Comparison of ENCODE assay signal across 26 cellular contexts in the genomic region with DNA sequence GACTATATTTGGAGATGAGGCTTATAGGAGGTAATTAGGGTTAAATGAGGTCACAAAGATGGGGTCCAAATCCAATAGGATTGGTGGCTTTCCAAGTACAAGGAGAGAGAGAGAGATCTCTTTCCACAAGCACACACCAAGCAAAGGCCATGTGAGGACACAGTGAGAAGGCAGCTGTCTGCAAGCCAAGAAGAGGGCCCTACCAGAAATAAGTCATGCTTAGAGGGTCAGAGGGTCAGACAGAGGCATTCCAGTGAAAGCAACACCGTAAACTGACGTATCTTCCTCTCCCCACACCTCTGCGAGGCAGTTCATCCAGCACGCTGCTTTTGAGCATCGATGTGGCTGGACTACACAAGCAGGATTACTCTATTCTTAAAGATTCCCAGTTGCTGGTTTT.
"Had no signal": no experiment of that assay in that cellular context is flagged by ENCODE, and none has a peak within 500 bp of the region (broad histone marks: within the 10 kb centered on the region; RNA-seq: fewer than 3 reads in every experiment).

No MANE protein-coding gene starts in this region.

- H3K36me3 ChIP-seq: breast epithelium, Peyer's patch had no signal

- H3K9me3 ChIP-seq: breast epithelium, Peyer's patch had no signal

- H3K4me3 Mint-ChIP-seq: activated CD4-positive, alpha-beta memory T cell treated with anti-CD3 and anti-CD28 coated beads for 36 hours; activated CD4-positive, alpha-beta T cell treated with anti-CD3 and anti-CD28 coated beads, Interleukin-2, amount 10 ng/mL, durations not matched to agents 7 days and 5 days; activated T-cell treated with anti-CD3 and anti-CD28 coated beads, Interleukin-2, amount 50 U/mL, for 4 hours; T-helper 17 cell had no signal

- H3K4me3 ChIP-seq: breast epithelium, K562, Peyer's patch had no signal

- DNase-seq: activated CD4-positive, alpha-beta memory T cell treated with anti-CD3 and anti-CD28 coated beads for 36 hours; activated CD4-positive, alpha-beta T cell treated with anti-CD3 and anti-CD28 coated beads, Interleukin-2, amount 10 ng/mL, durations not matched to agents 7 days and 5 days; activated CD4-positive, CD25-positive, alpha-beta regulatory T cell; activated CD8-positive, alpha-beta memory T cell treated with anti-CD3 and anti-CD28 coated beads for 24 hours; activated effector memory CD4-positive, alpha-beta T cell treated with anti-CD3 and anti-CD28 coated beads, Interleukin-2, amount 50 U/mL, for 16 hours; activated naive CD4-positive, alpha-beta T cell treated with Interleukin-2 at 50 U/mL for 16 hours; activated T-cell treated with anti-CD3 and anti-CD28 coated beads, Interleukin-2, amount 50 U/mL, for 4 hours; anterior cingulate cortex; caudate nucleus; Karpas-422; NCI-H1048; NCI-H146; NCI-H1930; NCI-H2107; NCI-H2171 treated with DMSO at 0.1 percent for 48 hours; NCI-H226; NCI-H526; Peyer's patch; SHP77; T-helper 17 cell; T-helper 9 cell had no signal

- H3K9me3 Mint-ChIP-seq: activated CD4-positive, alpha-beta memory T cell treated with anti-CD3 and anti-CD28 coated beads for 36 hours; activated CD4-positive, alpha-beta T cell treated with anti-CD3 and anti-CD28 coated beads, Interleukin-2, amount 10 ng/mL, durations not matched to agents 7 days and 5 days; activated naive CD4-positive, alpha-beta T cell treated with anti-CD3 and anti-CD28 coated beads, Interleukin-2, amount 50 U/mL, for 72 hours; activated T-cell treated with anti-CD3 and anti-CD28 coated beads, Interleukin-2, amount 50 U/mL, for 4 hours had no signal

- H3K36me3 Mint-ChIP-seq: activated CD4-positive, alpha-beta memory T cell treated with anti-CD3 and anti-CD28 coated beads for 36 hours had no signal

- H3K27me3 ChIP-seq: breast epithelium, Peyer's patch had no signal

- H3K27ac Mint-ChIP-seq: activated CD4-positive, alpha-beta memory T cell treated with anti-CD3 and anti-CD28 coated beads for 36 hours; activated CD4-positive, alpha-beta T cell treated with anti-CD3 and anti-CD28 coated beads, Interleukin-2, amount 10 ng/mL, durations not matched to agents 7 days and 5 days; activated naive CD4-positive, alpha-beta T cell treated with anti-CD3 and anti-CD28 coated beads, Interleukin-2, amount 50 U/mL, for 72 hours; T-helper 17 cell had no signal

- FAIRE-seq: K562, TTC549 had no signal

- H3K27ac ChIP-seq: breast epithelium, Peyer's patch, VCaP had no signal
